24 cellular contexts compared by ENCODE assay signal in the genomic region with DNA sequence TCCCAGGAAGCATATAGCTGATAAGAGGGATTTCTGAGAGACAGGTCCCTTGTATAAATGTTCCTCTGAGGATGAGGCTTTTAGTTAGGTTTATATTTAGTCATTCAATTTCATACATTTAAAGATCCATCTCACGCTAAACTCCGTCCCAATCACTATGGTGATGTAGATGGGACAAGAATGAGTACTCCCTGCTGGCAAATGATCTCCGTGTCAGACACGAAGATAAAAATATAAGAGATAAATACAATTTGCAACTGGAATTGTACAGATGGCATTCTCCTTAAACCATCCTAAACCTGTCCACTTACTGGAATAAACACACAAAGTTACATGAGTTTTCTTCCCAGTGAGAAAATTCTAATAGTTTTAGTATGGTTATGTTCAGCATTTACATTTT.
"Had no signal": no experiment of that assay in that cellular context is flagged by ENCODE, and none has a peak within 500 bp of the region (broad histone marks: within the 10 kb centered on the region; RNA-seq: fewer than 3 reads in every experiment).

No MANE protein-coding gene starts in this region.

- H3K4me3 ChIP-seq: breast epithelium, SK-N-MC had no signal

- H3K36me3 Mint-ChIP-seq: activated naive CD4-positive, alpha-beta T cell treated with anti-CD3 and anti-CD28 coated beads, Interleukin-2, amount 50 U/mL, for 24 hours had no signal

- ATAC-seq: activated CD4-positive, CD25-positive, alpha-beta regulatory T cell treated with anti-CD3 and anti-CD28 coated beads, Interleukin-2, amount 50 U/mL, for 24 hours; activated CD8-positive, alpha-beta T cell treated with anti-CD3 and anti-CD28 coated beads, Interleukin-2, amount 10 ng/mL, durations not matched to agents 7 days and 5 days; Panc1; Right ventricle myocardium inferior had no signal

- H3K4me3 Mint-ChIP-seq: activated CD8-positive, alpha-beta T cell treated with anti-CD3 and anti-CD28 coated beads, Interleukin-2, amount 10 ng/mL, durations not matched to agents 7 days and 5 days; activated naive CD4-positive, alpha-beta T cell treated with anti-CD3 and anti-CD28 coated beads, Interleukin-2, amount 50 U/mL, for 24 hours had no signal

- H3K27ac ChIP-seq: breast epithelium, SK-N-MC, WERI-Rb-1 had no signal

- H3K4me1 Mint-ChIP-seq: activated naive CD4-positive, alpha-beta T cell treated with anti-CD3 and anti-CD28 coated beads, Interleukin-2, amount 50 U/mL, for 24 hours had no signal

- H3K27me3 Mint-ChIP-seq: activated naive CD4-positive, alpha-beta T cell treated with anti-CD3 and anti-CD28 coated beads, Interleukin-2, amount 50 U/mL, for 24 hours had no signal

- H3K27ac Mint-ChIP-seq: activated CD8-positive, alpha-beta T cell treated with anti-CD3 and anti-CD28 coated beads, Interleukin-2, amount 10 ng/mL, durations not matched to agents 7 days and 5 days; activated naive CD4-positive, alpha-beta T cell treated with anti-CD3 and anti-CD28 coated beads, Interleukin-2, amount 50 U/mL, for 24 hours had no signal

- H3K27me3 ChIP-seq: breast epithelium had no signal

- H3K9me3 ChIP-seq: breast epithelium had no signal

- H3K4me1 ChIP-seq: breast epithelium had no signal

- DNase-seq: activated CD4-positive, alpha-beta T cell treated with anti-CD3 and anti-CD28 coated beads for 48 hours; activated CD4-positive, alpha-beta T cell treated with anti-CD3 and anti-CD28 coated beads, Interleukin-2, amount 50 U/mL, for 4 hours; activated CD8-positive, alpha-beta memory T cell treated with anti-CD3 and anti-CD28 coated beads, Interleukin-2, amount 50 U/mL, for 48 hours; activated CD8-positive, alpha-beta T cell treated with anti-CD3 and anti-CD28 coated beads, Interleukin-2, amount 10 ng/mL, durations not matched to agents 7 days and 5 days; activated T-cell treated with anti-CD3 and anti-CD28 coated beads, Interleukin-2, amount 50 U/mL, for 1 hour; aorta; caudate nucleus; NCI-H1105; NCI-H1436; NCI-H1694 treated with DMSO at 0.1 percent for 48 hours; NCI-H2081; NCI-H510A treated with DMSO at 0.1 percent for 48 hours; NCI-H69; NK-92 treated with Interleukin-12 subunit alpha and Interleukin-12 subunit beta, amount 100 ng/mL, for 24 hours; OCI-M1; RPMI8226; T-helper 1 cell; WERI-Rb-1 had no signal

- H3K9me3 Mint-ChIP-seq: activated naive CD4-positive, alpha-beta T cell treated with anti-CD3 and anti-CD28 coated beads, Interleukin-2, amount 50 U/mL, for 24 hours had no signal

- H3K36me3 ChIP-seq: breast epithelium, WERI-Rb-1 had no signal
